Comparison of ENCODE assay signal across 16 cellular contexts in the genomic region with DNA sequence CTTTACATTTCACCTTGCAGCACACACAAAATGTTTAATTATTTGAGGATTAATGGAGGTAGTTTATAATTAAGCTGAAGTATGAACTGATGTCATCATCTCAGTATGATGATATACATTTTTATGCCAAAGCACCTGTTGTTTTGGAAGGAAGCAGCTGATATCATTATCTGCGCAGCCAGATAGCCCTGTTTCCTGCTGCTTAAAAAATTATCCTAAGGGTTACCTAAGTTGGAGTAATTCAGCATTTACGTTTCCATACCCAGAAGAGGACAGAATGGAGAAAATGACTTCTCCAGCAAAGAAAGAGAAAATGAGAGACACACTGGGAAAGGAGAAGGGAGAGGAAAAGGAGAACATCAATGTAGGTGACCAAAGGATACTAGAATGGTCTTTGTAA.
A peak's percentile ranks its signal among the peaks of the same experiment; 100 is the strongest.
DNase-seq lines count a peak whose midpoint lies in the region; ATAC-seq lines count a peak whose summit lies in the region.
"Had no signal": no experiment of that assay in that cellular context is flagged by ENCODE, and none has a peak within 500 bp of the region (broad histone marks: within the 10 kb centered on the region; RNA-seq: fewer than 3 reads in every experiment).

No MANE protein-coding gene starts in this region.

- H3K27ac ChIP-seq in SJCRH30: peak overlapping the region; percentile 68
- H3K27ac ChIP-seq: BLaER1 had no signal

- no peaks in the 10 kb centered on the region for H3K9me3 ChIP-seq in SJCRH30 (replicated peaks)
- H3K9me3 ChIP-seq: BLaER1, Caco-2 had no signal

- no peak overlapping the region for H3K4me3 ChIP-seq in SJCRH30
- H3K4me3 ChIP-seq: BLaER1, GM23338 had no signal

- H3K36me3 ChIP-seq in SJCRH30: no peaks in the 10 kb centered on the region
- H3K36me3 ChIP-seq: BLaER1 had no signal

- peaks cover 32% of the 10 kb centered on the region for H3K4me1 ChIP-seq in SJCRH30
- H3K4me1 ChIP-seq: BLaER1, Caco-2 had no signal

- no peaks in the 10 kb centered on the region for H3K27me3 ChIP-seq in SJCRH30
- H3K27me3 ChIP-seq: BLaER1 had no signal

- no peak for ATAC-seq in HG02885 (IDR thresholded peaks at IDR 0.05; ENCODE audit: poor library complexity, unreplicated experiment)
- ATAC-seq: GM23338, HepG2 had no signal

- peak in 2 of 3 experiments; percentile 8 to 54 for DNase-seq in NCI-H1417 (lab: John Stamatoyannopoulos, UW)
- DNase-seq in NCI-H1417 treated with DMSO at 0.1 percent for 48 hours (lab: John Stamatoyannopoulos, UW): no peak
- peak; percentile 9 to 61 for DNase-seq in SJCRH30
- peak; percentile 9 to 52 for DNase-seq in dermis microvascular lymphatic vessel endothelial cell (ENCODE audit: low read depth in 2 of 2)
- DNase-seq in NCI-H1105 (lab: John Stamatoyannopoulos, UW): no peak
- no peak for DNase-seq in stimulated activated CD4-positive, alpha-beta T cell treated with anti-CD3 and anti-CD28 coated beads, Interleukin-1b, Interleukin-23, amount 100 ng/mL, for 48 hours
- DNase-seq: 8988T; AML-193; Caco-2; CD8-positive, alpha-beta memory T cell; DMS79; H7 had no signal

Comparison
In these comparisons a context has a peak if more than half of its experiments do, and no peak if none do; other contexts are left out.
1. DNase-seq: peak in NCI-H1417 (2 of 3), SJCRH30 (2 of 2) and dermis microvascular lymphatic vessel endothelial cell (2 of 2); none in NCI-H1417 treated with DMSO at 0.1 percent for 48 hours (single experiment), NCI-H1105 (single experiment) and stimulated activated CD4-positive, alpha-beta T cell treated with anti-CD3 and anti-CD28 coated beads, Interleukin-1b, Interleukin-23, amount 100 ng/mL, for 48 hours (single experiment).